Comparison of ENCODE assay signal across 12 cellular contexts in the genomic region with DNA sequence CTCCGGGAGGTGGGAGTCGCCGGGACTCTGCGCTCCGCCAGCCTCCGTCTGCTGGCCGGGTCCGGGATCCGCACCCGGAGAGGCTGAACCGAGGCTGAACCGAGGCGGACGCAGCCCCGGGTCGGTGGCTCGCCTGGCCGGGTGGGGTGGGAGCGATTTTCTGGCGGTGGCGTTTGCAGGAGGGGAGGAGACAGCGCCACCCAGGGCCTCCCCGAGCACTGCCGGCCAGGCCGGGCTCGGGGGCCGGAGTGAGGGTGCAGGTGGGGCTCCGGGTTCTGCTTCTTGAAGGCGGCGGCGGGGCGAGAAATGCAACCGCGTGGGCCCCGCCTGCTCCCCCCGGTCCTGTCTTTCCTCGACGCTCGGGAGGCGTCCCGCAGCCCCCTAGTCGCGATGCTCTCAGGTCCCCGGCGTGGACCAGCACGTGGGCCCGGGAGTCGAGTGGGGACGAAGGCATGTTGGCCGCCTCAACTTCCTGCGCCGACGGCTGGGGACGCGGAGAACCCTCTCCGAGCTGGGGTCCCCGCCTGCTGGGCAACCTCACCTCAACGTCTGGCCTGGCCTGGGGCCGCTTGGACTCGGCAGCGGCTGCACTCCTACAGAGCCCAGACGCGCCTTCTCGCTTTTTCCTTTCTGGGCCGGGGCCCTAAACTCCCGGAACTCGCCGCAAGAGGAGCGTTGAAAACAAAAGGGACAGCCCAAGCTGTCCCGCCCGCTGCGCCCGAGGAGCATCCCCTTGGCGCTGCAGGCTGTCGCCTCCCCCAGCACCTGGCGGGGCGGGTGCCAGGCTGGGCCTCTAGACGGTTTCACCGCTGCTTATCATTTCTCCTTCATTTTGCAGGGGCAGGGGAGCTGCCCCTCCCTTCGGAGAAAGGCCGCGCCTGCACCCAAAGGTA. TPM values are rescaled to one million over a fixed set of nuclear protein-coding genes. Genes with fewer than 3 reads are reported as not detected.
DNase-seq lines count a peak whose midpoint lies in the region; ATAC-seq and TF ChIP-seq lines count a peak whose summit lies in the region.
"Had no signal": no experiment of that assay in that cellular context is flagged by ENCODE, and none has a peak within 500 bp of the region (broad histone marks: within the 10 kb centered on the region; RNA-seq: fewer than 3 reads in every experiment).

No MANE protein-coding gene starts in this region.

- H3K9me3 ChIP-seq in heart right ventricle = no peaks in the 10 kb centered on the region

- ATAC-seq in heart right ventricle (peak in 1 of 8 donors; percentile 21), Right ventricle myocardium inferior (no peak), HG03025 (IDR thresholded peaks at IDR 0.05; ENCODE audit: low FRiP score, unreplicated experiment) (no peak)
- no peak for ATAC-seq in activated T-helper 17 cell treated with anti-CD3 and anti-CD28 coated beads, Interleukin-2, amount 50 U/mL, for 72 hours (replicated peaks)

- peaks cover 0 to 51% (median 32%) of the 10 kb centered on the region in 9 donors for H3K4me1 ChIP-seq in heart right ventricle

- peak overlapping the region; percentile 10 for H3K4me3 Mint-ChIP-seq in activated T-helper 17 cell treated with anti-CD3 and anti-CD28 coated beads, Interleukin-2, amount 50 U/mL, for 72 hours
- no peak overlapping the region for H3K4me3 Mint-ChIP-seq in type B pancreatic cell

- peaks cover 6% of the 10 kb centered on the region for H3K4me1 Mint-ChIP-seq in activated T-helper 17 cell treated with anti-CD3 and anti-CD28 coated beads, Interleukin-2, amount 50 U/mL, for 72 hours
- H3K4me1 Mint-ChIP-seq in type B pancreatic cell (ENCODE audit: unreplicated experiment) = peaks cover 15% of the 10 kb centered on the region

- peaks cover 8% of the 10 kb centered on the region for H3K36me3 Mint-ChIP-seq in activated T-helper 17 cell treated with anti-CD3 and anti-CD28 coated beads, Interleukin-2, amount 50 U/mL, for 72 hours (ENCODE audit: low read depth)
- no peaks in the 10 kb centered on the region for H3K36me3 Mint-ChIP-seq in type B pancreatic cell

- H3K27me3 Mint-ChIP-seq in activated T-helper 17 cell treated with anti-CD3 and anti-CD28 coated beads, Interleukin-2, amount 50 U/mL, for 72 hours = peaks cover 69% of the 10 kb centered on the region
- peaks cover 96% of the 10 kb centered on the region for H3K27me3 Mint-ChIP-seq in type B pancreatic cell

- no peaks in the 10 kb centered on the region for H3K36me3 ChIP-seq in heart right ventricle
- H3K36me3 ChIP-seq in kidney epithelial cell (ENCODE audit: control insufficient read depth, insufficient read depth, low read length) = no peaks in the 10 kb centered on the region

- no peak overlapping the region for H3K27ac Mint-ChIP-seq in activated T-helper 17 cell treated with anti-CD3 and anti-CD28 coated beads, Interleukin-2, amount 50 U/mL, for 72 hours
- H3K27ac Mint-ChIP-seq in type B pancreatic cell = no peak overlapping the region

- intact Hi-C loops in heart right ventricle (cut with DNase I) (loop anchor here in 1 of 10 donors (10.0 kb wide), 1 partner anchor 479 kb away; no protein-coding TSS in a partner anchor), Right ventricle myocardium inferior (cut with DNase I) (no loop called here)

- no peak for TF ChIP-seq CTCF in heart right ventricle (IDR thresholded peaks at IDR 0.05)
- peak; percentile 26 for TF ChIP-seq CTCF in kidney epithelial cell (IDR thresholded peaks at IDR 0.05; ENCODE audit: insufficient read depth, low read length, poor library complexity, severe bottlenecking)
- peak; percentile 47 for TF ChIP-seq CTCF in type B pancreatic cell (conservative IDR thresholded peaks at IDR 0.05)

- H3K4me3 ChIP-seq in heart right ventricle (peak overlapping the region in 6 of 10 donors; percentile 9 to 19 (median 16)), kidney epithelial cell (ENCODE audit: low read depth, low read length) (no peak overlapping the region)
- H3K4me3 ChIP-seq: PC-9 had no signal

- H3K9me3 Mint-ChIP-seq in activated T-helper 17 cell treated with anti-CD3 and anti-CD28 coated beads, Interleukin-2, amount 50 U/mL, for 72 hours = no peaks in the 10 kb centered on the region
- H3K9me3 Mint-ChIP-seq in type B pancreatic cell = no peaks in the 10 kb centered on the region

- H3K27ac ChIP-seq in heart right ventricle = no peak overlapping the region
- H3K27ac ChIP-seq: PC-9 had no signal

- H3K27me3 ChIP-seq in heart right ventricle = peaks cover 60 to 100% (median 100%) of the 10 kb centered on the region in 7 donors
- peaks cover 92% of the 10 kb centered on the region for H3K27me3 ChIP-seq in kidney epithelial cell (ENCODE audit: control insufficient read depth, insufficient read depth, low read length)

- no peak for DNase-seq in heart right ventricle
- no peak for DNase-seq in Right ventricle myocardium inferior (ENCODE audit: missing footprints)
- no peak for DNase-seq in kidney epithelial cell (ENCODE audit: low read depth)
- DNase-seq in type B pancreatic cell (ENCODE audit: extremely low spot score, unreplicated experiment) = no peak
- no peak for DNase-seq in NK-92 (lab: John Stamatoyannopoulos, UW; ENCODE audit: unreplicated experiment)
- no peak for DNase-seq in KG1 (lab: John Stamatoyannopoulos, UW)
- DNase-seq: activated CD4-positive, alpha-beta T cell treated with anti-CD3 and anti-CD28 coated beads for 4 hours; Calu3; PC-9 had no signal

- WGBS in heart right ventricle, 2 donors = 1 to 2% methylated on average over 80 to 82 of the region's 82 CpGs

RNA-seq across cellular contexts. Expression of a gene that starts 25.2 kb away (rescaled TPM):
- not detected for total RNA-seq in heart right ventricle
- not detected for polyA plus RNA-seq in heart right ventricle
- not detected for total RNA-seq in Right ventricle myocardium inferior
- total RNA-seq in activated T-helper 17 cell treated with anti-CD3 and anti-CD28 coated beads, Interleukin-2, amount 50 U/mL, for 72 hours = not detected
- 0.08 TPM in 1 of 2 replicates, not detected in the other for total RNA-seq in kidney epithelial cell
- total RNA-seq in type B pancreatic cell (ENCODE audit: low replicate concordance) = 0.58 TPM in 1 of 2 replicates, not detected in the other
- total RNA-seq: Calu3, cardiac septum, PC-9 had no signal

RNA-seq across cellular contexts. Expression of a gene that starts 34.0 kb away (rescaled TPM):
- total RNA-seq in heart right ventricle (not detected), Right ventricle myocardium inferior (not detected), kidney epithelial cell (not detected in 2 replicates), type B pancreatic cell (ENCODE audit: low replicate concordance) (not detected in 2 replicates)
- polyA plus RNA-seq in heart right ventricle = not detected
- total RNA-seq in activated T-helper 17 cell treated with anti-CD3 and anti-CD28 coated beads, Interleukin-2, amount 50 U/mL, for 72 hours = not detected
- total RNA-seq: Calu3, cardiac septum, PC-9 had no signal

Comparison
In these comparisons a context has a peak if more than half of its experiments do, and no peak if none do; other contexts are left out.
1. CTCF ChIP-seq: peak in kidney epithelial cell (single experiment) and type B pancreatic cell (single experiment); none in heart right ventricle (0 of 9).